ENCODE assay signal across 1 cellular context in the genomic region with DNA sequence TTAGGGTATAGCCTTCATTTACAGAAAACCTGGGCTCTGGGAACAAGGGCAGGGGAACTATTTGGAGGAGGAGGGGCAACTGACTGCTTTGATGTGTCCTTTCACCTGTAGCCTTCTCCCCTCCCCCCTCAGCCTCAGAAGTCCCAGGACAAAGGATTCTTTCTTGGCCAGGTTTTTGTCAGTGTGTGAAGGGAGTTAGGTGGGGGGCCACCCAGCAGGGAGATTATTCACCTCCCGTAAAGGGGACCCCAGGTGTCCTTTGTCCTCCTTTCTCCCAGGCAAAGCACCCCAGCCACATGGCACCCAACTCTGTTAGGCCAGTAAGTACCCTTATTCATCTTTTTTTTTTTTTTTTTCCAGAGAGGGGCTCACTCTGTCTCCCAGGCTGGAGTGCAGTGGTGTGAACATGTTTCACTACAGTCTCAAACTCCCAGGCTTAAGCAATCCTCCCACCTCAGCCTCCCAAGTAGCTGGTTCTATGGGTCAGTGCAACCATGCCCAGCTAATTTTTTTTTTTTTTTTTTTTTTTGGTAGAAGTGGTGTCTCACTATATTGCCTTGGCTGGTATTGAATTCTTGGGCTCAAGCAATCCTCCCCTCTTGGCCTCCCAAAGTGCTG.
TF ChIP-seq lines count a peak whose summit lies in the region.

No MANE protein-coding gene starts in this region.

TF ChIP-seq in K562, 482 proteins besides CTCF, POLR2A, EP300 and RAD21 (continues in another document):
- TF ChIP-seq SRSF9 (IDR thresholded peaks at IDR 0.05; ENCODE audit: borderline replicate concordance, low read depth, low read length) (no peak), CBFB (CRISPR knock-in tag; IDR thresholded peaks at IDR 0.05) (no peak), XRCC3 (IDR thresholded peaks at IDR 0.05) (no peak), RBBP5 (IDR thresholded peaks at IDR 0.05; ENCODE audit: borderline replicate concordance, insufficient read depth, low read length, poor library complexity, severe bottlenecking) (no peak), KAT7 (CRISPR knock-in tag; IDR thresholded peaks at IDR 0.05; ENCODE audit: borderline replicate concordance) (0 out of 2 replicates have a peak, but pooled peaks have one; percentile 5), SAP30 (IDR thresholded peaks at IDR 0.05; ENCODE audit: borderline replicate concordance, insufficient read depth, low read depth, low read length, poor library complexity, severe bottlenecking) (peak; percentile 1), KLF10 (CRISPR knock-in tag; IDR thresholded peaks at IDR 0.05) (no peak), ZBTB1 (CRISPR knock-in tag; IDR thresholded peaks at IDR 0.05; ENCODE audit: borderline replicate concordance, low read depth) (0 out of 2 replicates have a peak, but pooled peaks have one; percentile 13), LEF1 (IDR thresholded peaks at IDR 0.05) (peak; percentile 86; the same call in 1 of the 2 replicates), TCF7 (IDR thresholded peaks at IDR 0.05; ENCODE audit: borderline replicate concordance) (0 out of 2 replicates have a peak, but pooled peaks have one; percentile 50), KAT8 (IDR thresholded peaks at IDR 0.05; ENCODE audit: low read depth) (no peak), RNF2 (IDR thresholded peaks at IDR 0.05) (no peak), ZNF384 (IDR thresholded peaks at IDR 0.05; ENCODE audit: low read depth, low read length) (peak; percentile 33; the same call in 1 of the 2 replicates), ZNF232 (CRISPR knock-in tag; IDR thresholded peaks at IDR 0.05) (no peak), ZNF311 (CRISPR knock-in tag; IDR thresholded peaks at IDR 0.05) (0 out of 2 replicates have a peak, but pooled peaks have one; percentile 22), LARP7 (IDR thresholded peaks at IDR 0.05) (0 out of 2 replicates have a peak, but pooled peaks have one; percentile 15), NFRKB (IDR thresholded peaks at IDR 0.05; ENCODE audit: low read depth) (0 out of 2 replicates have a peak, but pooled peaks have one; percentile 89), ZNF124 (CRISPR knock-in tag; IDR thresholded peaks at IDR 0.05) (no peak), JUND (IDR thresholded peaks at IDR 0.05; ENCODE audit: borderline replicate concordance, low read depth, low read length) (0 out of 2 replicates have a peak, but pooled peaks have one; percentile 2), JUND (tag; IDR thresholded peaks at IDR 0.05; ENCODE audit: borderline replicate concordance, low read depth, low read length) (no peak), ZNF165 (CRISPR knock-in tag; IDR thresholded peaks at IDR 0.05; ENCODE audit: borderline replicate concordance) (0 out of 2 replicates have a peak, but pooled peaks have one; percentile 15), FOXM1 (IDR thresholded peaks at IDR 0.05; ENCODE audit: low read depth) (no peak), FOXM1 (CRISPR knock-in tag; IDR thresholded peaks at IDR 0.05; ENCODE audit: low read depth) (no peak)
- TF ChIP-seq, protein P1, sequence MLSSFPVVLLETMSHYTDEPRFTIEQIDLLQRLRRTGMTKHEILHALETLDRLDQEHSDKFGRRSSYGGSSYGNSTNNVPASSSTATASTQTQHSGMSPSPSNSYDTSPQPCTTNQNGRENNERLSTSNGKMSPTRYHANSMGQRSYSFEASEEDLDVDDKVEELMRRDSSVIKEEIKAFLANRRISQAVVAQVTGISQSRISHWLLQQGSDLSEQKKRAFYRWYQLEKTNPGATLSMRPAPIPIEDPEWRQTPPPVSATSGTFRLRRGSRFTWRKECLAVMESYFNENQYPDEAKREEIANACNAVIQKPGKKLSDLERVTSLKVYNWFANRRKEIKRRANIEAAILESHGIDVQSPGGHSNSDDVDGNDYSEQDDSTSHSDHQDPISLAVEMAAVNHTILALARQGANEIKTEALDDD (IDR thresholded peaks at IDR 0.05), result no peak
- TF ChIP-seq, protein P2, sequence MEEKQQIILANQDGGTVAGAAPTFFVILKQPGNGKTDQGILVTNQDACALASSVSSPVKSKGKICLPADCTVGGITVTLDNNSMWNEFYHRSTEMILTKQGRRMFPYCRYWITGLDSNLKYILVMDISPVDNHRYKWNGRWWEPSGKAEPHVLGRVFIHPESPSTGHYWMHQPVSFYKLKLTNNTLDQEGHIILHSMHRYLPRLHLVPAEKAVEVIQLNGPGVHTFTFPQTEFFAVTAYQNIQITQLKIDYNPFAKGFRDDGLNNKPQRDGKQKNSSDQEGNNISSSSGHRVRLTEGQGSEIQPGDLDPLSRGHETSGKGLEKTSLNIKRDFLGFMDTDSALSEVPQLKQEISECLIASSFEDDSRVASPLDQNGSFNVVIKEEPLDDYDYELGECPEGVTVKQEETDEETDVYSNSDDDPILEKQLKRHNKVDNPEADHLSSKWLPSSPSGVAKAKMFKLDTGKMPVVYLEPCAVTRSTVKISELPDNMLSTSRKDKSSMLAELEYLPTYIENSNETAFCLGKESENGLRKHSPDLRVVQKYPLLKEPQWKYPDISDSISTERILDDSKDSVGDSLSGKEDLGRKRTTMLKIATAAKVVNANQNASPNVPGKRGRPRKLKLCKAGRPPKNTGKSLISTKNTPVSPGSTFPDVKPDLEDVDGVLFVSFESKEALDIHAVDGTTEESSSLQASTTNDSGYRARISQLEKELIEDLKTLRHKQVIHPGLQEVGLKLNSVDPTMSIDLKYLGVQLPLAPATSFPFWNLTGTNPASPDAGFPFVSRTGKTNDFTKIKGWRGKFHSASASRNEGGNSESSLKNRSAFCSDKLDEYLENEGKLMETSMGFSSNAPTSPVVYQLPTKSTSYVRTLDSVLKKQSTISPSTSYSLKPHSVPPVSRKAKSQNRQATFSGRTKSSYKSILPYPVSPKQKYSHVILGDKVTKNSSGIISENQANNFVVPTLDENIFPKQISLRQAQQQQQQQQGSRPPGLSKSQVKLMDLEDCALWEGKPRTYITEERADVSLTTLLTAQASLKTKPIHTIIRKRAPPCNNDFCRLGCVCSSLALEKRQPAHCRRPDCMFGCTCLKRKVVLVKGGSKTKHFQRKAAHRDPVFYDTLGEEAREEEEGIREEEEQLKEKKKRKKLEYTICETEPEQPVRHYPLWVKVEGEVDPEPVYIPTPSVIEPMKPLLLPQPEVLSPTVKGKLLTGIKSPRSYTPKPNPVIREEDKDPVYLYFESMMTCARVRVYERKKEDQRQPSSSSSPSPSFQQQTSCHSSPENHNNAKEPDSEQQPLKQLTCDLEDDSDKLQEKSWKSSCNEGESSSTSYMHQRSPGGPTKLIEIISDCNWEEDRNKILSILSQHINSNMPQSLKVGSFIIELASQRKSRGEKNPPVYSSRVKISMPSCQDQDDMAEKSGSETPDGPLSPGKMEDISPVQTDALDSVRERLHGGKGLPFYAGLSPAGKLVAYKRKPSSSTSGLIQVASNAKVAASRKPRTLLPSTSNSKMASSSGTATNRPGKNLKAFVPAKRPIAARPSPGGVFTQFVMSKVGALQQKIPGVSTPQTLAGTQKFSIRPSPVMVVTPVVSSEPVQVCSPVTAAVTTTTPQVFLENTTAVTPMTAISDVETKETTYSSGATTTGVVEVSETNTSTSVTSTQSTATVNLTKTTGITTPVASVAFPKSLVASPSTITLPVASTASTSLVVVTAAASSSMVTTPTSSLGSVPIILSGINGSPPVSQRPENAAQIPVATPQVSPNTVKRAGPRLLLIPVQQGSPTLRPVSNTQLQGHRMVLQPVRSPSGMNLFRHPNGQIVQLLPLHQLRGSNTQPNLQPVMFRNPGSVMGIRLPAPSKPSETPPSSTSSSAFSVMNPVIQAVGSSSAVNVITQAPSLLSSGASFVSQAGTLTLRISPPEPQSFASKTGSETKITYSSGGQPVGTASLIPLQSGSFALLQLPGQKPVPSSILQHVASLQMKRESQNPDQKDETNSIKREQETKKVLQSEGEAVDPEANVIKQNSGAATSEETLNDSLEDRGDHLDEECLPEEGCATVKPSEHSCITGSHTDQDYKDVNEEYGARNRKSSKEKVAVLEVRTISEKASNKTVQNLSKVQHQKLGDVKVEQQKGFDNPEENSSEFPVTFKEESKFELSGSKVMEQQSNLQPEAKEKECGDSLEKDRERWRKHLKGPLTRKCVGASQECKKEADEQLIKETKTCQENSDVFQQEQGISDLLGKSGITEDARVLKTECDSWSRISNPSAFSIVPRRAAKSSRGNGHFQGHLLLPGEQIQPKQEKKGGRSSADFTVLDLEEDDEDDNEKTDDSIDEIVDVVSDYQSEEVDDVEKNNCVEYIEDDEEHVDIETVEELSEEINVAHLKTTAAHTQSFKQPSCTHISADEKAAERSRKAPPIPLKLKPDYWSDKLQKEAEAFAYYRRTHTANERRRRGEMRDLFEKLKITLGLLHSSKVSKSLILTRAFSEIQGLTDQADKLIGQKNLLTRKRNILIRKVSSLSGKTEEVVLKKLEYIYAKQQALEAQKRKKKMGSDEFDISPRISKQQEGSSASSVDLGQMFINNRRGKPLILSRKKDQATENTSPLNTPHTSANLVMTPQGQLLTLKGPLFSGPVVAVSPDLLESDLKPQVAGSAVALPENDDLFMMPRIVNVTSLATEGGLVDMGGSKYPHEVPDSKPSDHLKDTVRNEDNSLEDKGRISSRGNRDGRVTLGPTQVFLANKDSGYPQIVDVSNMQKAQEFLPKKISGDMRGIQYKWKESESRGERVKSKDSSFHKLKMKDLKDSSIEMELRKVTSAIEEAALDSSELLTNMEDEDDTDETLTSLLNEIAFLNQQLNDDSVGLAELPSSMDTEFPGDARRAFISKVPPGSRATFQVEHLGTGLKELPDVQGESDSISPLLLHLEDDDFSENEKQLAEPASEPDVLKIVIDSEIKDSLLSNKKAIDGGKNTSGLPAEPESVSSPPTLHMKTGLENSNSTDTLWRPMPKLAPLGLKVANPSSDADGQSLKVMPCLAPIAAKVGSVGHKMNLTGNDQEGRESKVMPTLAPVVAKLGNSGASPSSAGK (IDR thresholded peaks at IDR 0.05), result no peak
- TF ChIP-seq, protein P3, sequence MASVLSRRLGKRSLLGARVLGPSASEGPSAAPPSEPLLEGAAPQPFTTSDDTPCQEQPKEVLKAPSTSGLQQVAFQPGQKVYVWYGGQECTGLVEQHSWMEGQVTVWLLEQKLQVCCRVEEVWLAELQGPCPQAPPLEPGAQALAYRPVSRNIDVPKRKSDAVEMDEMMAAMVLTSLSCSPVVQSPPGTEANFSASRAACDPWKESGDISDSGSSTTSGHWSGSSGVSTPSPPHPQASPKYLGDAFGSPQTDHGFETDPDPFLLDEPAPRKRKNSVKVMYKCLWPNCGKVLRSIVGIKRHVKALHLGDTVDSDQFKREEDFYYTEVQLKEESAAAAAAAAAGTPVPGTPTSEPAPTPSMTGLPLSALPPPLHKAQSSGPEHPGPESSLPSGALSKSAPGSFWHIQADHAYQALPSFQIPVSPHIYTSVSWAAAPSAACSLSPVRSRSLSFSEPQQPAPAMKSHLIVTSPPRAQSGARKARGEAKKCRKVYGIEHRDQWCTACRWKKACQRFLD (CRISPR knock-in tag; IDR thresholded peaks at IDR 0.05), result 0 out of 2 replicates have a peak, but pooled peaks have one; percentile 2
- TF ChIP-seq, protein P4, sequence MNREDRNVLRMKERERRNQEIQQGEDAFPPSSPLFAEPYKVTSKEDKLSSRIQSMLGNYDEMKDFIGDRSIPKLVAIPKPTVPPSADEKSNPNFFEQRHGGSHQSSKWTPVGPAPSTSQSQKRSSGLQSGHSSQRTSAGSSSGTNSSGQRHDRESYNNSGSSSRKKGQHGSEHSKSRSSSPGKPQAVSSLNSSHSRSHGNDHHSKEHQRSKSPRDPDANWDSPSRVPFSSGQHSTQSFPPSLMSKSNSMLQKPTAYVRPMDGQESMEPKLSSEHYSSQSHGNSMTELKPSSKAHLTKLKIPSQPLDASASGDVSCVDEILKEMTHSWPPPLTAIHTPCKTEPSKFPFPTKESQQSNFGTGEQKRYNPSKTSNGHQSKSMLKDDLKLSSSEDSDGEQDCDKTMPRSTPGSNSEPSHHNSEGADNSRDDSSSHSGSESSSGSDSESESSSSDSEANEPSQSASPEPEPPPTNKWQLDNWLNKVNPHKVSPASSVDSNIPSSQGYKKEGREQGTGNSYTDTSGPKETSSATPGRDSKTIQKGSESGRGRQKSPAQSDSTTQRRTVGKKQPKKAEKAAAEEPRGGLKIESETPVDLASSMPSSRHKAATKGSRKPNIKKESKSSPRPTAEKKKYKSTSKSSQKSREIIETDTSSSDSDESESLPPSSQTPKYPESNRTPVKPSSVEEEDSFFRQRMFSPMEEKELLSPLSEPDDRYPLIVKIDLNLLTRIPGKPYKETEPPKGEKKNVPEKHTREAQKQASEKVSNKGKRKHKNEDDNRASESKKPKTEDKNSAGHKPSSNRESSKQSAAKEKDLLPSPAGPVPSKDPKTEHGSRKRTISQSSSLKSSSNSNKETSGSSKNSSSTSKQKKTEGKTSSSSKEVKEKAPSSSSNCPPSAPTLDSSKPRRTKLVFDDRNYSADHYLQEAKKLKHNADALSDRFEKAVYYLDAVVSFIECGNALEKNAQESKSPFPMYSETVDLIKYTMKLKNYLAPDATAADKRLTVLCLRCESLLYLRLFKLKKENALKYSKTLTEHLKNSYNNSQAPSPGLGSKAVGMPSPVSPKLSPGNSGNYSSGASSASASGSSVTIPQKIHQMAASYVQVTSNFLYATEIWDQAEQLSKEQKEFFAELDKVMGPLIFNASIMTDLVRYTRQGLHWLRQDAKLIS (CRISPR knock-in tag; IDR thresholded peaks at IDR 0.05), result 0 out of 2 replicates have a peak, but pooled peaks have one; percentile 28
- TF ChIP-seq, protein P5, sequence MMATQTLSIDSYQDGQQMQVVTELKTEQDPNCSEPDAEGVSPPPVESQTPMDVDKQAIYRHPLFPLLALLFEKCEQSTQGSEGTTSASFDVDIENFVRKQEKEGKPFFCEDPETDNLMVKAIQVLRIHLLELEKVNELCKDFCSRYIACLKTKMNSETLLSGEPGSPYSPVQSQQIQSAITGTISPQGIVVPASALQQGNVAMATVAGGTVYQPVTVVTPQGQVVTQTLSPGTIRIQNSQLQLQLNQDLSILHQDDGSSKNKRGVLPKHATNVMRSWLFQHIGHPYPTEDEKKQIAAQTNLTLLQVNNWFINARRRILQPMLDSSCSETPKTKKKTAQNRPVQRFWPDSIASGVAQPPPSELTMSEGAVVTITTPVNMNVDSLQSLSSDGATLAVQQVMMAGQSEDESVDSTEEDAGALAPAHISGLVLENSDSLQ (IDR thresholded peaks at IDR 0.05), result 0 out of 2 replicates have a peak, but pooled peaks have one; percentile 14
- TF ChIP-seq, protein P6, sequence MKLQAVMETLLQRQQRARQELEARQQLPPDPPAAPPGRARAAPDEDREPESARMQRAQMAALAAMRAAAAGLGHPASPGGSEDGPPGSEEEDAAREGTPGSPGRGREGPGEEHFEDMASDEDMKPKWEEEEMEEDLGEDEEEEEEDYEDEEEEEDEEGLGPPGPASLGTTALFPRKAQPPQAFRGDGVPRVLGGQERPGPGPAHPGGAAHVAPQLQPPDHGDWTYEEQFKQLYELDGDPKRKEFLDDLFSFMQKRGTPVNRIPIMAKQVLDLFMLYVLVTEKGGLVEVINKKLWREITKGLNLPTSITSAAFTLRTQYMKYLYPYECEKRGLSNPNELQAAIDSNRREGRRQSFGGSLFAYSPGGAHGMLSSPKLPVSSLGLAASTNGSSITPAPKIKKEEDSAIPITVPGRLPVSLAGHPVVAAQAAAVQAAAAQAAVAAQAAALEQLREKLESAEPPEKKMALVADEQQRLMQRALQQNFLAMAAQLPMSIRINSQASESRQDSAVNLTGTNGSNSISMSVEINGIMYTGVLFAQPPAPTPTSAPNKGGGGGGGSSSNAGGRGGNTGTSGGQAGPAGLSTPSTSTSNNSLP (IDR thresholded peaks at IDR 0.05; ENCODE audit: borderline replicate concordance, low read depth, low read length), result no peak
- TF ChIP-seq, protein P7, sequence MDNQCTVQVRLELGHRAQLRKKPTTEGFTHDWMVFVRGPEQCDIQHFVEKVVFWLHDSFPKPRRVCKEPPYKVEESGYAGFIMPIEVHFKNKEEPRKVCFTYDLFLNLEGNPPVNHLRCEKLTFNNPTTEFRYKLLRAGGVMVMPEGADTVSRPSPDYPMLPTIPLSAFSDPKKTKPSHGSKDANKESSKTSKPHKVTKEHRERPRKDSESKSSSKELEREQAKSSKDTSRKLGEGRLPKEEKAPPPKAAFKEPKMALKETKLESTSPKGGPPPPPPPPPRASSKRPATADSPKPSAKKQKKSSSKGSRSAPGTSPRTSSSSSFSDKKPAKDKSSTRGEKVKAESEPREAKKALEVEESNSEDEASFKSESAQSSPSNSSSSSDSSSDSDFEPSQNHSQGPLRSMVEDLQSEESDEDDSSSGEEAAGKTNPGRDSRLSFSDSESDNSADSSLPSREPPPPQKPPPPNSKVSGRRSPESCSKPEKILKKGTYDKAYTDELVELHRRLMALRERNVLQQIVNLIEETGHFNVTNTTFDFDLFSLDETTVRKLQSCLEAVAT (IDR thresholded peaks at IDR 0.05), result peak in 1 of 2 experiments; percentile 12; a peak in 1 of 4 replicates
